ENCODE assay signal across 17 cellular contexts in the genomic region with DNA sequence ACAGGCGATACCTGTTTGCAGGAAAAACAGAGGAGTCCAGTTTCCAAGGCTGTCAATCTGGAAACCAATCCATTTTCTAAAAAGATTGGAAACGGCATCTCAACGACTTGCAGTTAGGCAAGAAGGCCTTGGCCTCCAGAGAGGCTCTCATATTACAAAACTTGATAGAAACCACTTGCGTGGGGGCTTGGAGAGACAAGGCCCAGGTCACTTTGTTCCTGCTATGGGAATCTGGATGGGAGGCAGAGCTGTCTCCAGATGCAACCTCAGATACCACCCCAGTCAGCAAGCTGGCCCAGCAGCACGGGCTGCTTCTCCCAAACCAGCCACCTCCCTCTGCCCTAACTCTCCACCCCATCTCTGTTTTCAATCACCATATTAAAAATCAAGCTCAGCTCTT.
"Had no signal": no experiment of that assay in that cellular context is flagged by ENCODE, and none has a peak within 500 bp of the region (broad histone marks: within the 10 kb centered on the region; RNA-seq: fewer than 3 reads in every experiment).

No MANE protein-coding gene starts in this region.

- H3K36me3 ChIP-seq: neutrophil, sigmoid colon, stomach had no signal

- H3K36me3 Mint-ChIP-seq: immature natural killer cell; naive thymus-derived CD4-positive, alpha-beta T cell; stimulated activated naive B cell treated with anti-CD40 and anti-IgM and Interleukin-4, amounts not matched to agents 10 μg/mL and 1 μg/mL and 100 μg/mL, for 72 hours had no signal

- DNase-seq: effector CD8-positive, alpha-beta T cell; foreskin keratinocyte; immature natural killer cell; kidney; left cardiac atrium; naive thymus-derived CD4-positive, alpha-beta T cell; posterior cingulate gyrus; sigmoid colon; stimulated activated CD4-positive, alpha-beta T cell treated with anti-CD3 and anti-CD28 coated beads, Interleukin-2, amount 100 ng/mL, for 24 hours; stimulated activated CD4-positive, alpha-beta T cell treated with anti-CD3 and anti-CD28 coated beads, Interleukin-4, amount 100 ng/mL, for 4 hours; stimulated activated naive B cell treated with anti-CD40 and anti-IgM and Interleukin-4, amounts not matched to agents 10 μg/mL and 1 μg/mL and 100 μg/mL, for 72 hours; stomach; substantia nigra; trophoblast cell had no signal

- H3K27ac ChIP-seq: coronary artery, foreskin keratinocyte, neutrophil, sigmoid colon, skin epidermis, stomach had no signal

- H3K27me3 ChIP-seq: neutrophil, sigmoid colon, stomach had no signal

- H3K4me3 ChIP-seq: coronary artery, sigmoid colon, skin epidermis, stomach had no signal

- H3K4me3 Mint-ChIP-seq: immature natural killer cell; naive thymus-derived CD4-positive, alpha-beta T cell; stimulated activated naive B cell treated with anti-CD40 and anti-IgM and Interleukin-4, amounts not matched to agents 10 μg/mL and 1 μg/mL and 100 μg/mL, for 72 hours had no signal

- H3K4me1 Mint-ChIP-seq: immature natural killer cell; stimulated activated naive B cell treated with anti-CD40 and anti-IgM and Interleukin-4, amounts not matched to agents 10 μg/mL and 1 μg/mL and 100 μg/mL, for 72 hours had no signal

- H3K27ac Mint-ChIP-seq: immature natural killer cell; stimulated activated naive B cell treated with anti-CD40 and anti-IgM and Interleukin-4, amounts not matched to agents 10 μg/mL and 1 μg/mL and 100 μg/mL, for 72 hours had no signal

- H3K9me3 Mint-ChIP-seq: immature natural killer cell; naive thymus-derived CD4-positive, alpha-beta T cell; stimulated activated naive B cell treated with anti-CD40 and anti-IgM and Interleukin-4, amounts not matched to agents 10 μg/mL and 1 μg/mL and 100 μg/mL, for 72 hours had no signal

- H3K9me3 ChIP-seq: neutrophil, sigmoid colon, stomach had no signal
